ENCODE assay signal across 1 cellular context in the genomic region with DNA sequence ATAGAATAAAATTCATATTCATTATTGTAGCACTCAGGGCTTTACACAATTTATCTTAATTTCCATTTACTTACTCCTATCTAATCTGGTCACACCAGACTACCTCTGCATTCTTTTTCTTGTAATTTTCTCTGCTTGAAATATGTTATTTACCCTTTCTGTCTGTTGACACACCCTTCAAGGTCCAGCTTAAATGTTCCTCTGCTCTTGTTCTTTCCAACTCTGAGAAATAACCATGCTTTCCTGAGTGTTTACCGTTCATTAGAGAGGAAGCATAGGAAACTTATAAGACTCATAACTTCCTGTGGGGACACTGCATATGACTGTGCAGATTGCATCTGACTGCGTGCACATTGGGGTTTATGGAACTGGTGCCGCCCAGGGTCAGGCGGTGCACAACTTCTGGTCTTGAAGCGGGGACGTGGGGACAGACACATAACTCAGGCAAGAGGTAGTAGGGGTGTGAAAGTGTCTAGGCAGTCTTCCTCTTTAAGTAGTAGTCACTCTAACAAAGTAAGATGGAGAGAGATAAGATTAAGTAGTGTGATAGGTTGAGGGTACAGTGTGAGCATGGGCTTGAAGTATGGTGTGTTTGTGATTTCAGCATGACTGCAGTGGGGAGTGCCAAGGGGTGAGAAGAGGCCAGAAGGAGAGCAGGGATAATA.
TF ChIP-seq lines count a peak whose summit lies in the region.

No MANE protein-coding gene starts in this region.

TF ChIP-seq in K562, 482 proteins besides CTCF, POLR2A, EP300 and RAD21 (continued from another document):
- TF ChIP-seq HDAC1 (IDR thresholded peaks at IDR 0.05) (0 out of 4 replicates have a peak, but pooled peaks of 1 of the 2 experiments have one; percentile 26), ZNF766 (CRISPR knock-in tag; conservative IDR thresholded peaks at IDR 0.05) (no peak), SP1 (CRISPR knock-in tag; IDR thresholded peaks at IDR 0.05) (no peak), OTX1 (CRISPR knock-in tag; IDR thresholded peaks at IDR 0.05) (no peak), DNMT1 (IDR thresholded peaks at IDR 0.05) (no peak), ZNF668 (CRISPR knock-in tag; IDR thresholded peaks at IDR 0.05) (no peak), TBL1XR1 (IDR thresholded peaks at IDR 0.05; ENCODE audit: low read length in 2 of 2) (no peak), DPF2 (IDR thresholded peaks at IDR 0.05) (peak; percentile 84), ZNF121 (CRISPR knock-in tag; conservative IDR thresholded peaks at IDR 0.05) (no peak), SLC30A9 (CRISPR knock-in tag; IDR thresholded peaks at IDR 0.05) (no peak), FOXM1 (IDR thresholded peaks at IDR 0.05; ENCODE audit: low read depth) (no peak; the same call in 1 of the 2 replicates), FOXM1 (CRISPR knock-in tag; IDR thresholded peaks at IDR 0.05; ENCODE audit: low read depth) (no peak), MTA2 (IDR thresholded peaks at IDR 0.05; ENCODE audit: low read depth) (peak; percentile 73; the same call in 1 of the 2 replicates), ZNF41 (CRISPR knock-in tag; conservative IDR thresholded peaks at IDR 0.05) (no peak), RFX7 (CRISPR knock-in tag; IDR thresholded peaks at IDR 0.05) (no peak), KLF16 (IDR thresholded peaks at IDR 0.05) (peak; percentile 60), ZNF274 (IDR thresholded peaks at IDR 0.05; ENCODE audit: borderline replicate concordance, low read depth, low read length) (no peak), POLR2G (IDR thresholded peaks at IDR 0.05; ENCODE audit: low read depth, low read length) (no peak), DIDO1 (tag; IDR thresholded peaks at IDR 0.05; ENCODE audit: low read depth) (no peak), DLX4 (CRISPR knock-in tag; IDR thresholded peaks at IDR 0.05) (no peak), HDAC6 (IDR thresholded peaks at IDR 0.05; ENCODE audit: low read depth, low read length) (no peak), MEF2D (tag; conservative IDR thresholded peaks at IDR 0.05; ENCODE audit: low read depth) (0 out of 2 replicates have a peak, but pooled peaks have one; percentile 26), PKNOX1 (IDR thresholded peaks at IDR 0.05) (peak; percentile 24; the same call in 1 of the 2 replicates), SMARCE1 (IDR thresholded peaks at IDR 0.05) (peak; percentile 69; the same call in 1 of the 2 replicates), SRSF1 (IDR thresholded peaks at IDR 0.05; ENCODE audit: low read depth, low read length) (no peak)
- TF ChIP-seq, protein P1, sequence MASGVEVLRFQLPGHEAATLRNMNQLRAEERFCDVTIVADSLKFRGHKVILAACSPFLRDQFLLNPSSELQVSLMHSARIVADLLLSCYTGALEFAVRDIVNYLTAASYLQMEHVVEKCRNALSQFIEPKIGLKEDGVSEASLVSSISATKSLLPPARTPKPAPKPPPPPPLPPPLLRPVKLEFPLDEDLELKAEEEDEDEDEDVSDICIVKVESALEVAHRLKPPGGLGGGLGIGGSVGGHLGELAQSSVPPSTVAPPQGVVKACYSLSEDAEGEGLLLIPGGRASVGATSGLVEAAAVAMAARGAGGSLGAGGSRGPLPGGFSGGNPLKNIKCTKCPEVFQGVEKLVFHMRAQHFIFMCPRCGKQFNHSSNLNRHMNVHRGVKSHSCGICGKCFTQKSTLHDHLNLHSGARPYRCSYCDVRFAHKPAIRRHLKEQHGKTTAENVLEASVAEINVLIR (CRISPR knock-in tag; IDR thresholded peaks at IDR 0.05), result no peak
- TF ChIP-seq, protein P2, sequence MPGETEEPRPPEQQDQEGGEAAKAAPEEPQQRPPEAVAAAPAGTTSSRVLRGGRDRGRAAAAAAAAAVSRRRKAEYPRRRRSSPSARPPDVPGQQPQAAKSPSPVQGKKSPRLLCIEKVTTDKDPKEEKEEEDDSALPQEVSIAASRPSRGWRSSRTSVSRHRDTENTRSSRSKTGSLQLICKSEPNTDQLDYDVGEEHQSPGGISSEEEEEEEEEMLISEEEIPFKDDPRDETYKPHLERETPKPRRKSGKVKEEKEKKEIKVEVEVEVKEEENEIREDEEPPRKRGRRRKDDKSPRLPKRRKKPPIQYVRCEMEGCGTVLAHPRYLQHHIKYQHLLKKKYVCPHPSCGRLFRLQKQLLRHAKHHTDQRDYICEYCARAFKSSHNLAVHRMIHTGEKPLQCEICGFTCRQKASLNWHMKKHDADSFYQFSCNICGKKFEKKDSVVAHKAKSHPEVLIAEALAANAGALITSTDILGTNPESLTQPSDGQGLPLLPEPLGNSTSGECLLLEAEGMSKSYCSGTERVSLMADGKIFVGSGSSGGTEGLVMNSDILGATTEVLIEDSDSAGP (CRISPR knock-in tag; IDR thresholded peaks at IDR 0.05), result no peak
- TF ChIP-seq, protein P3, sequence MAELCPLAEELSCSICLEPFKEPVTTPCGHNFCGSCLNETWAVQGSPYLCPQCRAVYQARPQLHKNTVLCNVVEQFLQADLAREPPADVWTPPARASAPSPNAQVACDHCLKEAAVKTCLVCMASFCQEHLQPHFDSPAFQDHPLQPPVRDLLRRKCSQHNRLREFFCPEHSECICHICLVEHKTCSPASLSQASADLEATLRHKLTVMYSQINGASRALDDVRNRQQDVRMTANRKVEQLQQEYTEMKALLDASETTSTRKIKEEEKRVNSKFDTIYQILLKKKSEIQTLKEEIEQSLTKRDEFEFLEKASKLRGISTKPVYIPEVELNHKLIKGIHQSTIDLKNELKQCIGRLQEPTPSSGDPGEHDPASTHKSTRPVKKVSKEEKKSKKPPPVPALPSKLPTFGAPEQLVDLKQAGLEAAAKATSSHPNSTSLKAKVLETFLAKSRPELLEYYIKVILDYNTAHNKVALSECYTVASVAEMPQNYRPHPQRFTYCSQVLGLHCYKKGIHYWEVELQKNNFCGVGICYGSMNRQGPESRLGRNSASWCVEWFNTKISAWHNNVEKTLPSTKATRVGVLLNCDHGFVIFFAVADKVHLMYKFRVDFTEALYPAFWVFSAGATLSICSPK (IDR thresholded peaks at IDR 0.05; ENCODE audit: borderline replicate concordance), result no peak
